11 cellular contexts compared by ENCODE assay signal in the genomic region with DNA sequence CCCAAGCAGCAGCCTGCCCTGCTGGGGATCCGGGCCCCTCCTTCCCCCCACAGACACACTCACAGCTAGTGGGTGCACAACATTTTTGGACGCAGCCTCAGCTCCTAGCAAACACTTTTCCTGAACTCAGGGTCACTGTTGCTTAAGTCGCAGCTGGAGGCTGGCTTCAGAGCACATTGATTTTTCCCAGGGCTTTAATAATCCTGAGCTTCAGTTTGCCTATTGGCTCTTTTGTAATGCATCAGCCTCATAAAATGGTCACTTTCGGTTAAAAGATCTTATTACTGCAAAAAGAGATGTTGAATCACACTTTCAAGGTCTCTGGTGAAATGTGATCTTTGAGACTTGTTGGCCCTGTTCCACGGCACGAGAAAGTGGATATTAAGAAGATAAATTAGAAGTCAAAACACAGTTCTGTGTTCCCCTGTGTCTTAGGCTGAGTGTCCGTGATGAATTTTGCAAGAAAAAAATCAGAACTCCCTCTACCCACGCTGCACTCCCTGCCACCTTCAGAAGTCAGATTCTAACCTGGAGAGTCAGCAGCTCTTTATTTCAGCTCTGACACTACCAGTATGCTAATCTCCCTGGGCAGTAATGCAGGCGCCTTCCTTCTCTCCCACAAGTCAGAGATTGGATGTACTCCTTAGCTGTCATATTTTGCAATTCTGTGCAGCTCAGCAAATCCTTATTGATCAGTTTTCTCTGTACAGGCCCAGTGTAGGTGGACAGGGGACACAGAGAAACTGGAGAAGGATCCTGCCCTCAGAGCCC.
DNase-seq lines count a peak whose midpoint lies in the region; ATAC-seq and TF ChIP-seq lines count a peak whose summit lies in the region.
"Had no signal": no experiment of that assay in that cellular context is flagged by ENCODE, and none has a peak within 500 bp of the region (broad histone marks: within the 10 kb centered on the region; RNA-seq: fewer than 3 reads in every experiment).

No MANE protein-coding gene starts in this region.

- H3K27ac ChIP-seq in SK-N-SH (ENCODE audit: low read depth in 2 of 2, low read length in 1 of 2), result no peak overlapping the region
- peak overlapping the region in 3 of 4 donors; percentile 10 to 69 (median 58) for H3K27ac ChIP-seq in body of pancreas
- H3K27ac ChIP-seq in lower lobe of right lung, result no peak overlapping the region
- no peak overlapping the region for H3K27ac ChIP-seq in uterus

- H3K27me3 ChIP-seq in SK-N-SH (ENCODE audit: insufficient read depth), result peaks cover 21% of the 10 kb centered on the region; the same call in 1 of the 2 replicates
- H3K27me3 ChIP-seq in body of pancreas, result no peaks in the 10 kb centered on the region
- no peaks in the 10 kb centered on the region for H3K27me3 ChIP-seq in lower lobe of right lung (ENCODE audit: low read depth)
- H3K27me3 ChIP-seq in uterus, result no peaks in the 10 kb centered on the region

- no peaks in the 10 kb centered on the region for H3K9me2 ChIP-seq in SK-N-SH

- no peak for TF ChIP-seq RAD21 in SK-N-SH (IDR thresholded peaks at IDR 0.05; ENCODE audit: low read length)

- H3K4me3 ChIP-seq in SK-N-SH (ENCODE audit: low read depth in 2 of 2, low read length in 1 of 2), result no peak overlapping the region
- no peak overlapping the region for H3K4me3 ChIP-seq in body of pancreas
- no peak overlapping the region for H3K4me3 ChIP-seq in lower lobe of right lung
- no peak overlapping the region for H3K4me3 ChIP-seq in uterus

- no peaks in the 10 kb centered on the region for H3K36me3 ChIP-seq in SK-N-SH (replicated peaks in 1 of 2; ENCODE audit: control insufficient read depth in 1 of 2, insufficient read depth in 2 of 2, low read length in 1 of 2)
- no peaks in the 10 kb centered on the region for H3K36me3 ChIP-seq in body of pancreas (replicated peaks in 1 of 2; ENCODE audit: insufficient read depth in 1 of 2, low read depth in 2 of 2)
- H3K36me3 ChIP-seq in lower lobe of right lung, result no peaks in the 10 kb centered on the region
- no peaks in the 10 kb centered on the region for H3K36me3 ChIP-seq in uterus

- TF ChIP-seq CTCF in SK-N-SH (IDR thresholded peaks at IDR 0.05) (no peak), body of pancreas (IDR thresholded peaks at IDR 0.05) (no peak), lower lobe of right lung (IDR thresholded peaks at IDR 0.05) (no peak), uterus (IDR thresholded peaks at IDR 0.05) (no peak)

- no peak for DNase-seq in SK-N-SH
- peak; percentile 55 to 81 (median 72) for DNase-seq in body of pancreas
- no peak for DNase-seq in lower lobe of right lung
- peak; percentile 31 to 33 for DNase-seq in uterus
- DNase-seq in stimulated activated naive CD4-positive, alpha-beta T cell treated with Interleukin-2 at 50 U/mL for 16 hours (lab: John Stamatoyannopoulos, UW), result no peak
- DNase-seq in cerebellar cortex (ENCODE audit: low spot score), result no peak
- DNase-seq: 8988T, NCI-H2227 treated with DMSO at 0.1 percent for 48 hours had no signal

- no peaks in the 10 kb centered on the region for H3F3A ChIP-seq in SK-N-SH (replicated peaks; ENCODE audit: insufficient read depth)

- H2AFZ ChIP-seq in SK-N-SH (ENCODE audit: low read depth), result no peak overlapping the region

- no peaks in the 10 kb centered on the region for H3K9me3 ChIP-seq in SK-N-SH
- no peaks in the 10 kb centered on the region for H3K9me3 ChIP-seq in body of pancreas
- H3K9me3 ChIP-seq in lower lobe of right lung, result no peaks in the 10 kb centered on the region
- no peaks in the 10 kb centered on the region for H3K9me3 ChIP-seq in uterus

- no peak for TF ChIP-seq EP300 in SK-N-SH (IDR thresholded peaks at IDR 0.05; ENCODE audit: borderline replicate concordance in 1 of 2, low read depth in 1 of 2, low read length in 1 of 2)

- no peak overlapping the region for H3K9ac ChIP-seq in SK-N-SH

- WGBS in SK-N-SH (ENCODE audit: low lambda C conversion rate), result 50% methylated on average over 9 of the region's 9 CpGs
- 7 to 19% methylated on average over 9 of the region's 9 CpGs for WGBS in body of pancreas, 2 donors

- no peak overlapping the region for H3K4me2 ChIP-seq in SK-N-SH

- peak; percentile 16; the same call in 2 of the 3 replicates for ATAC-seq in SK-N-SH treated with all-trans-retinoic acid at 6 μM for 48 hours
- ATAC-seq in body of pancreas, result peak; percentile 87
- ATAC-seq in lower lobe of right lung, result peak; percentile 44 to 66
- no peak for ATAC-seq in GM19023 (IDR thresholded peaks at IDR 0.05; ENCODE audit: unreplicated experiment)
- ATAC-seq: esophagus mucosa had no signal

- H3K79me2 ChIP-seq in SK-N-SH (ENCODE audit: insufficient read depth), result no peaks in the 10 kb centered on the region

- H3K4me1 ChIP-seq in SK-N-SH (ENCODE audit: control insufficient read depth in 1 of 2, insufficient read depth in 2 of 2, low read depth in 1 of 2, low read length in 1 of 2), result no peaks in the 10 kb centered on the region
- H3K4me1 ChIP-seq in body of pancreas, result peaks cover 21% of the 10 kb centered on the region
- peaks cover 9% of the 10 kb centered on the region for H3K4me1 ChIP-seq in lower lobe of right lung
- H3K4me1 ChIP-seq in uterus, result no peaks in the 10 kb centered on the region

- intact Hi-C loops in body of pancreas (cut with DNase I), result no loop called here
- intact Hi-C loops in lower lobe of right lung (cut with DNase I), result no loop called here
- intact Hi-C loops in uterus (cut with DNase I; ENCODE audit: low total_unique reads), result no loop called here

- no peak for TF ChIP-seq POLR2A in body of pancreas (IDR thresholded peaks at IDR 0.05)
- no peak for TF ChIP-seq POLR2A in uterus (IDR thresholded peaks at IDR 0.05)

- no peaks in the 10 kb centered on the region for H4K20me1 ChIP-seq in SK-N-SH (ENCODE audit: insufficient read depth)

- POLR2A ChIA-PET in SK-N-SH (lab: Yijun Ruan, JAX), result no interaction called here

- CTCF ChIA-PET in SK-N-SH (lab: Yijun Ruan, JAX), result interaction anchor here (1.0 kb wide), 1 partner anchor 53 kb away, joined by 3 read pairs; no protein-coding TSS in a partner anchor

TF ChIP-seq in SK-N-SH treated with all-trans-retinoic acid at 6 μM for 48 hours, 23 proteins besides CTCF, POLR2A, EP300 and RAD21:
- no peak for TF ChIP-seq CSDC2 (CRISPR knock-in tag; IDR thresholded peaks at IDR 0.05)

TF ChIP-seq in SK-N-SH, 30 proteins besides CTCF, POLR2A, EP300 and RAD21:
- TF ChIP-seq EZH2phosphoT487 (IDR thresholded peaks at IDR 0.05; ENCODE audit: borderline replicate concordance, low read depth), result no peak

Comparison
In these comparisons a context has a peak if more than half of its experiments do, and no peak if none do; other contexts are left out.
1. DNase-seq: peak in body of pancreas (4 of 4) and uterus (2 of 2); none in SK-N-SH (single experiment), lower lobe of right lung (single experiment), stimulated activated naive CD4-positive, alpha-beta T cell treated with Interleukin-2 at 50 U/mL for 16 hours (single experiment) and cerebellar cortex (single experiment).
2. H3K27ac ChIP-seq: peak in body of pancreas (3 of 4); none in SK-N-SH (0 of 2), lower lobe of right lung (single experiment) and uterus (0 of 2).